ENCODE assay signal across 1 cellular context in the genomic region with DNA sequence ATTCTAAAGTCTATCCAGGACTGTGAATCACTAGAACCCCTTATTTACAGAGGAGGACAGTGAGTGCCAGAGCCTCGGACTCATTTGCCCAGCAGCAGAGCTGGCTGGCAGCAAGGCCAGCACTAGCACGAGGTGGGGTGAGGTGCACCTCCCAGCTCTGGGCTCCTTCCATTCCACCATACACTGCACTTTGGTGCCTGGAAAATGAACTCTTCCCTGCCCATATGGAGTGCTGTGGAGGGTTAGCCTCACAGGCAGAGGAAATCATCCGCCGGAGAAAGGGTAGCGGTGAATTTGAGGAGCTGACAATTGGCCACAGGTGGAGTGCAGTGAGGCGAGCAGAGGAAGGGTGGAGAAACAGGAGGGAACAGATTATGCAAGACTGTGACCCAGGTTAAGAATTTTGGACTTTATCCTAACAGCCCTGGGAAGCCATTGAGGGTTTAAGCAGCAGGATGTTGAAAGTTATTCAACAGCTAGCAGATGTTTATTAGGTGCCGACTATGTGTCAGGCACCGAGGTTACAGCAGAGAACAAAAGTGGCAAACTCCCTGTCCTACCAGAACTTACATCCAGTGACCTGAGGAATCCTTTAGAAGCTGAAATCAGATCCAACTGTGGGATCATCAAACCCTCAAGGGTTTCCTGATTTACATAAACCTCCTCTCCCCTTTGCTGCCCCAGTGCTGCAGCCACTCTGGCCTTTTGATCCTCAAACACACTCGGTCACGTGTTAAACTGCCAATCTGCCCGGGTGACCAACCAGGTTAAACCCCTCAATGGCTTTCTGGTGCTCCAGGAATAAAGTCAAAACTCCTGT.
TF ChIP-seq lines count a peak whose summit lies in the region.

No MANE protein-coding gene starts in this region.

TF ChIP-seq in GM23338, 12 proteins besides CTCF, POLR2A, EP300 and RAD21 (continued from another document):
- TF ChIP-seq, protein P1, sequence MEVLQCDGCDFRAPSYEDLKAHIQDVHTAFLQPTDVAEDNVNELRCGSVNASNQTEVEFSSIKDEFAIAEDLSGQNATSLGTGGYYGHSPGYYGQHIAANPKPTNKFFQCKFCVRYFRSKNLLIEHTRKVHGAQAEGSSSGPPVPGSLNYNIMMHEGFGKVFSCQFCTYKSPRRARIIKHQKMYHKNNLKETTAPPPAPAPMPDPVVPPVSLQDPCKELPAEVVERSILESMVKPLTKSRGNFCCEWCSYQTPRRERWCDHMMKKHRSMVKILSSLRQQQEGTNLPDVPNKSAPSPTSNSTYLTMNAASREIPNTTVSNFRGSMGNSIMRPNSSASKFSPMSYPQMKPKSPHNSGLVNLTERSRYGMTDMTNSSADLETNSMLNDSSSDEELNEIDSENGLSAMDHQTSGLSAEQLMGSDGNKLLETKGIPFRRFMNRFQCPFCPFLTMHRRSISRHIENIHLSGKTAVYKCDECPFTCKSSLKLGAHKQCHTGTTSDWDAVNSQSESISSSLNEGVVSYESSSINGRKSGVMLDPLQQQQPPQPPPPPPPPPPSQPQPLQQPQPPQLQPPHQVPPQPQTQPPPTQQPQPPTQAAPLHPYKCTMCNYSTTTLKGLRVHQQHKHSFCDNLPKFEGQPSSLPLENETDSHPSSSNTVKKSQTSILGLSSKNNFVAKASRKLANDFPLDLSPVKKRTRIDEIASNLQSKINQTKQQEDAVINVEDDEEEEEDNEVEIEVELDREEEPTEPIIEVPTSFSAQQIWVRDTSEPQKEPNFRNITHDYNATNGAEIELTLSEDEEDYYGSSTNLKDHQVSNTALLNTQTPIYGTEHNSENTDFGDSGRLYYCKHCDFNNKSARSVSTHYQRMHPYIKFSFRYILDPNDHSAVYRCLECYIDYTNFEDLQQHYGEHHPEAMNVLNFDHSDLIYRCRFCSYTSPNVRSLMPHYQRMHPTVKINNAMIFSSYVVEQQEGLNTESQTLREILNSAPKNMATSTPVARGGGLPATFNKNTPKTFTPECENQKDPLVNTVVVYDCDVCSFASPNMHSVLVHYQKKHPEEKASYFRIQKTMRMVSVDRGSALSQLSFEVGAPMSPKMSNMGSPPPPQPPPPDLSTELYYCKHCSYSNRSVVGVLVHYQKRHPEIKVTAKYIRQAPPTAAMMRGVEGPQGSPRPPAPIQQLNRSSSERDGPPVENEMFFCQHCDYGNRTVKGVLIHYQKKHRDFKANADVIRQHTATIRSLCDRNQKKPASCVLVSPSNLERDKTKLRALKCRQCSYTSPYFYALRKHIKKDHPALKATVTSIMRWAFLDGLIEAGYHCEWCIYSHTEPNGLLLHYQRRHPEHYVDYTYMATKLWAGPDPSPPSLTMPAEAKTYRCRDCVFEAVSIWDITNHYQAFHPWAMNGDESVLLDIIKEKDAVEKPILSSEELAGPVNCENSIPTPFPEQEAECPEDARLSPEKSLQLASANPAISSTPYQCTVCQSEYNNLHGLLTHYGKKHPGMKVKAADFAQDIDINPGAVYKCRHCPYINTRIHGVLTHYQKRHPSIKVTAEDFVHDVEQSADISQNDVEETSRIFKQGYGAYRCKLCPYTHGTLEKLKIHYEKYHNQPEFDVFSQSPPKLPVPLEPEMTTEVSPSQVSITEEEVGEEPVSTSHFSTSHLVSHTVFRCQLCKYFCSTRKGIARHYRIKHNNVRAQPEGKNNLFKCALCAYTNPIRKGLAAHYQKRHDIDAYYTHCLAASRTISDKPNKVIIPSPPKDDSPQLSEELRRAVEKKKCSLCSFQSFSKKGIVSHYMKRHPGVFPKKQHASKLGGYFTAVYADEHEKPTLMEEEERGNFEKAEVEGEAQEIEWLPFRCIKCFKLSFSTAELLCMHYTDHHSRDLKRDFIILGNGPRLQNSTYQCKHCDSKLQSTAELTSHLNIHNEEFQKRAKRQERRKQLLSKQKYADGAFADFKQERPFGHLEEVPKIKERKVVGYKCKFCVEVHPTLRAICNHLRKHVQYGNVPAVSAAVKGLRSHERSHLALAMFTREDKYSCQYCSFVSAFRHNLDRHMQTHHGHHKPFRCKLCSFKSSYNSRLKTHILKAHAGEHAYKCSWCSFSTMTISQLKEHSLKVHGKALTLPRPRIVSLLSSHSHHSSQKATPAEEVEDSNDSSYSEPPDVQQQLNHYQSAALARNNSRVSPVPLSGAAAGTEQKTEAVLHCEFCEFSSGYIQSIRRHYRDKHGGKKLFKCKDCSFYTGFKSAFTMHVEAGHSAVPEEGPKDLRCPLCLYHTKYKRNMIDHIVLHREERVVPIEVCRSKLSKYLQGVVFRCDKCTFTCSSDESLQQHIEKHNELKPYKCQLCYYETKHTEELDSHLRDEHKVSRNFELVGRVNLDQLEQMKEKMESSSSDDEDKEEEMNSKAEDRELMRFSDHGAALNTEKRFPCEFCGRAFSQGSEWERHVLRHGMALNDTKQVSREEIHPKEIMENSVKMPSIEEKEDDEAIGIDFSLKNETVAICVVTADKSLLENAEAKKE (CRISPR knock-in tag; IDR thresholded peaks at IDR 0.05), result no peak
- TF ChIP-seq CREB1 (CRISPR knock-in tag; IDR thresholded peaks at IDR 0.05; ENCODE audit: low read depth) (no peak), EZH2phosphoT487 (IDR thresholded peaks at IDR 0.05; ENCODE audit: unreplicated experiment) (no peak), EZH2 (IDR thresholded peaks at IDR 0.05; ENCODE audit: low read depth, unreplicated experiment) (no peak)
